ENCODE assay signal across 10 cellular contexts in the genomic region with DNA sequence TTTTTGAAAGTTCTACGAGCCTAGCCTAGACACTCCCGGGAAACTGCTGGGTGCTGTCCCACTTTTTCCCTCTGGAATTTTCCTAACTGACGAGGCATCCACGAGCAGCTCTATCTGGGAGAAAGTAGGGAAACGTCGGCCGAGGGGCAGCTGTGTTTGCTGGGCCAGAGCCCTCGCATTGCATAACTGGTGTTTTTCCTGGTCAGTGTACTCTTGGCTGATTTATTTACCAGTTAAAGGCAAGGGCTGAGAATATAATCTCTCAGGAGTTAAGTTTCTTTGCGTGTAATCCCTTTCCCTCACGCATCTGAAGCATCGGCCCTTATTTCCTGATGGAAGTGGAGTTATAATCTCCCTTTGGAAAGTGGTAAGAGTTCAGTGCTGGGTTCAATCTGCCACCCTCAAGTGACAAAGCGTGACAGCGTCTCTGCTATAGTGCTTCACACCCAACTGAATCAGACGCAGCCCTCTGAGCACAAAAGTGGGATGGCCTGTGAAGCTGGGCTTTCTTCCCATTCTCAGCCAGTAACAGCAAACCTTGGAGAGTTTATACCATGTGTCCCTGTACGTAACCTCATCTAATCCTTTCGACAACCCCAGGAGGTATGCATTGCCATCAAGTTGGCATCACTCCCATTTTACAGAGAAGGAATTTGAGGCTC.
DNase-seq lines count a peak whose midpoint lies in the region; ATAC-seq and TF ChIP-seq lines count a peak whose summit lies in the region.
"Had no signal": no experiment of that assay in that cellular context is flagged by ENCODE, and none has a peak within 500 bp of the region (broad histone marks: within the 10 kb centered on the region; RNA-seq: fewer than 3 reads in every experiment).

No MANE protein-coding gene starts in this region.

- no peak overlapping the region for H2BK120ac ChIP-seq in mesendoderm (ENCODE audit: low read depth, low read length)

- no peaks in the 10 kb centered on the region for H3K36me3 Mint-ChIP-seq in naive thymus-derived CD4-positive, alpha-beta T cell

- DNase-seq in NCI-H82 treated with DMSO at 0.1 percent for 48 hours (lab: John Stamatoyannopoulos, UW; ENCODE audit: unreplicated experiment) (peak; percentile 20), mesendoderm (no peak), suprapubic skin (ENCODE audit: low spot score in 2 of 2) (peak in 1 of 2 donors; percentile 71), HPDE6-E6E7 (ENCODE audit: extremely low spot score) (no peak)
- DNase-seq in activated CD4-positive, CD25-positive, alpha-beta regulatory T cell (lab: John Stamatoyannopoulos, UW), result no peak
- DNase-seq in stimulated activated CD8-positive, alpha-beta memory T cell treated with anti-CD3 and anti-CD28 coated beads, Interleukin-4, amount 100 ng/mL, for 48 hours, result no peak
- DNase-seq in naive thymus-derived CD4-positive, alpha-beta T cell, result no peak

- H4K5ac ChIP-seq in mesendoderm (ENCODE audit: low read length), result no peak overlapping the region

- no peaks in the 10 kb centered on the region for H3K9me3 ChIP-seq in suprapubic skin
- H3K9me3 ChIP-seq in naive thymus-derived CD4-positive, alpha-beta T cell (ENCODE audit: control insufficient read depth in 2 of 3, low read length in 3 of 3), result no peaks in the 10 kb centered on the region

- H3K27ac Mint-ChIP-seq in naive thymus-derived CD4-positive, alpha-beta T cell, result peak overlapping the region in 1 of 9 donors; percentile 66
- H3K27ac Mint-ChIP-seq: activated T-helper 2 cell treated with anti-CD3 and anti-CD28 coated beads, Interferon-gamma antibody, Interleukin-2, Interleukin-4, amounts not matched to agents 10 μg/mL and 5 μg/mL and 100 μg/mL, durations not matched to agents 14 hours and 24 hours and 36 hours; endodermal cell had no signal

- H3K4me3 Mint-ChIP-seq in naive thymus-derived CD4-positive, alpha-beta T cell, result no peak overlapping the region
- H3K4me3 Mint-ChIP-seq: endodermal cell had no signal

- no peaks in the 10 kb centered on the region for H3K79me1 ChIP-seq in mesendoderm (ENCODE audit: low read length)

- CTCF ChIA-PET in naive thymus-derived CD4-positive, alpha-beta T cell (lab: Charles Lee), result interaction anchor here (0.7 to 5.5 kb wide), 23 partner anchors 11 to 558 kb away, joined by 3 to 58 read pairs (median 4); no protein-coding TSS in a partner anchor

- H3K9me3 Mint-ChIP-seq in naive thymus-derived CD4-positive, alpha-beta T cell, result no peaks in the 10 kb centered on the region
- H3K9me3 Mint-ChIP-seq: activated T-helper 2 cell treated with anti-CD3 and anti-CD28 coated beads, Interferon-gamma antibody, Interleukin-2, Interleukin-4, amounts not matched to agents 10 μg/mL and 5 μg/mL and 100 μg/mL, durations not matched to agents 14 hours and 24 hours and 36 hours; endodermal cell had no signal

- H3K4me2 ChIP-seq in mesendoderm (ENCODE audit: low read length), result no peak overlapping the region

- H2BK15ac ChIP-seq in mesendoderm (replicated peaks; ENCODE audit: low read depth), result no peak overlapping the region

- peaks cover 7 to 21% (median 10%) of the 10 kb centered on the region in 7 donors for H3K4me1 Mint-ChIP-seq in naive thymus-derived CD4-positive, alpha-beta T cell

- no CpG with 5 or more reads among the region's 16 CpGs for WGBS in mesendoderm (ENCODE audit: extremely low coverage, insufficient coverage, low lambda C conversion rate)
- WGBS in suprapubic skin, result 27% methylated on average over 16 of the region's 16 CpGs

- H3K27me3 ChIP-seq in mesendoderm (ENCODE audit: insufficient read depth, low read length, poor library complexity) (no peaks in the 10 kb centered on the region), suprapubic skin (no peaks in the 10 kb centered on the region)
- H3K27me3 ChIP-seq in naive thymus-derived CD4-positive, alpha-beta T cell (ENCODE audit: control insufficient read depth in 2 of 2, insufficient read depth in 2 of 2, low read length in 2 of 2), result no peaks in the 10 kb centered on the region

- H3K27me3 Mint-ChIP-seq in naive thymus-derived CD4-positive, alpha-beta T cell, result peaks cover 0 to 10% (median 0%) of the 10 kb centered on the region in 5 donors

- H3K79me2 ChIP-seq in mesendoderm (ENCODE audit: control insufficient read depth, insufficient read depth, low read length), result no peaks in the 10 kb centered on the region

- ATAC-seq in esophagus mucosa, result peak; percentile 70
- ATAC-seq in naive thymus-derived CD4-positive, alpha-beta T cell, result no peak

- no peaks in the 10 kb centered on the region for H3K4me1 ChIP-seq in mesendoderm (ENCODE audit: control insufficient read depth, low read depth, low read length)
- H3K4me1 ChIP-seq in suprapubic skin, result peaks cover 48% of the 10 kb centered on the region
- H3K4me1 ChIP-seq in naive thymus-derived CD4-positive, alpha-beta T cell (ENCODE audit: control insufficient read depth in 2 of 2, insufficient read depth in 2 of 2, low read length in 2 of 2), result peaks cover 5 to 6% of the 10 kb centered on the region in 2 donors

- H4K8ac ChIP-seq in mesendoderm (ENCODE audit: low read depth, low read length), result no peak overlapping the region

- H2AK5ac ChIP-seq in mesendoderm (ENCODE audit: low read length), result no peak overlapping the region

- POLR2A ChIA-PET in naive thymus-derived CD4-positive, alpha-beta T cell (lab: Charles Lee), result interaction anchor here (1.0 to 1.9 kb wide), 6 partner anchors 328 to 412 kb away, joined by 3 to 10 read pairs (median 4); no protein-coding TSS in a partner anchor

- TF ChIP-seq CTCF in suprapubic skin (IDR thresholded peaks at IDR 0.05), result no peak

- no peak for TF ChIP-seq POLR2A in suprapubic skin (IDR thresholded peaks at IDR 0.05)

- H3K4me3 ChIP-seq in mesendoderm (ENCODE audit: low read length) (no peak overlapping the region), suprapubic skin (no peak overlapping the region)
- no peak overlapping the region for H3K4me3 ChIP-seq in naive thymus-derived CD4-positive, alpha-beta T cell (ENCODE audit: low read length)

- H2BK5ac ChIP-seq in mesendoderm (ENCODE audit: low read length), result no peak overlapping the region

- no peak overlapping the region for H3K56ac ChIP-seq in mesendoderm (ENCODE audit: low read length)

- intact Hi-C loops in naive thymus-derived CD4-positive, alpha-beta T cell (cut with micrococcal nuclease), result loop anchor here (1.0 to 10.0 kb wide), 13 partner anchors 17 to 917 kb away; partner anchors contain the start of gene ICE2 (in 1 of the 2)

- no peak overlapping the region for H3K23ac ChIP-seq in mesendoderm (ENCODE audit: low read length)

- no peak overlapping the region for H3K9ac ChIP-seq in mesendoderm (ENCODE audit: low read length)

- H3K27ac ChIP-seq in mesendoderm (ENCODE audit: low read depth, low read length) (no peak overlapping the region), suprapubic skin (peak overlapping the region; percentile 81)
- no peak overlapping the region for H3K27ac ChIP-seq in naive thymus-derived CD4-positive, alpha-beta T cell (ENCODE audit: low read depth, low read length)

- TF ChIP-seq EP300 in suprapubic skin (IDR thresholded peaks at IDR 0.05), result no peak

- peak overlapping the region; percentile 54 for H3K18ac ChIP-seq in mesendoderm (ENCODE audit: low read length)

- no peak overlapping the region for H3K4ac ChIP-seq in mesendoderm (ENCODE audit: low read depth, low read length)

- H3K36me3 ChIP-seq in mesendoderm (ENCODE audit: control insufficient read depth, insufficient read depth, low read length) (no peaks in the 10 kb centered on the region), suprapubic skin (no peaks in the 10 kb centered on the region)
- H3K36me3 ChIP-seq in naive thymus-derived CD4-positive, alpha-beta T cell (ENCODE audit: control insufficient read depth in 2 of 3, insufficient read depth in 3 of 3, low read length in 3 of 3), result no peaks in the 10 kb centered on the region
